Comparison of ENCODE assay signal across 15 cellular contexts in genomic region chr3:132538072-132538471, GRCh38. TPM values are rescaled to one million over a fixed set of nuclear protein-coding genes. Genes with fewer than 3 reads are reported as not detected.
DNase-seq lines count a peak whose midpoint lies in the region; ATAC-seq and TF ChIP-seq lines count a peak whose summit lies in the region.
"Had no signal": no experiment of that assay in that cellular context is flagged by ENCODE, and none has a peak within 500 bp of the region (broad histone marks: within the 10 kb centered on the region; RNA-seq: fewer than 3 reads in every experiment).

No MANE protein-coding gene starts in this region.

- no peak overlapping the region for H2AFZ ChIP-seq in hepatocyte

- H3K4me3 ChIP-seq in hepatocyte (no peak overlapping the region), prostate gland (no peak overlapping the region), BE2C (ENCODE audit: low read depth, low read length) (no peak overlapping the region)
- H3K4me3 ChIP-seq: A549, BLaER1 had no signal

- H3K27me3 Mint-ChIP-seq in stimulated activated naive CD8-positive, alpha-beta T cell treated with anti-CD3 and anti-CD28 coated beads, Interleukin-15, Interleukin-2, amounts not matched to agents 100 ng/mL and 50 ng/mL, for 24 hours = no peaks in the 10 kb centered on the region
- H3K27me3 Mint-ChIP-seq: CD8-positive, alpha-beta memory T cell had no signal

- H3K9me2 ChIP-seq in hepatocyte (replicated peaks; ENCODE audit: insufficient read depth) = no peaks in the 10 kb centered on the region

- H3K4me2 ChIP-seq in hepatocyte = peak overlapping the region; percentile 10
- H3K4me2 ChIP-seq: A549, BLaER1 had no signal

- H3K4me1 ChIP-seq in hepatocyte (ENCODE audit: insufficient read depth) = peaks cover 10% of the 10 kb centered on the region
- peaks cover 8% of the 10 kb centered on the region for H3K4me1 ChIP-seq in prostate gland (replicated peaks)
- H3K4me1 ChIP-seq in BE2C = no peaks in the 10 kb centered on the region
- H3K4me1 ChIP-seq: BLaER1 had no signal

- TF ChIP-seq CTCF in hepatocyte (IDR thresholded peaks at IDR 0.05; ENCODE audit: poor library complexity) (no peak), prostate gland (IDR thresholded peaks at IDR 0.05) (no peak), BE2C (IDR thresholded peaks at IDR 0.05; ENCODE audit: low read depth, low read length) (no peak)

- no peak for DNase-seq in stimulated activated naive CD8-positive, alpha-beta T cell treated with anti-CD3 and anti-CD28 coated beads, Interleukin-15, Interleukin-2, amounts not matched to agents 100 U/mL and 50 U/mL, for 24 hours
- DNase-seq in hepatocyte (ENCODE audit: low spot score) (peak; percentile 56), prostate gland (ENCODE audit: low spot score) (peak; percentile 17), AG08396 (ENCODE audit: low spot score) (no peak), BE2C (no peak)
- no peak for DNase-seq in stimulated activated CD4-positive, alpha-beta T cell treated with anti-CD3 and anti-CD28 coated beads, Interleukin-15, amount 100 ng/mL, for 24 hours
- DNase-seq: Caco-2; CD8-positive, alpha-beta memory T cell; HCEC 1CT had no signal

- H3K79me2 ChIP-seq in hepatocyte = no peaks in the 10 kb centered on the region

- H3K36me3 Mint-ChIP-seq in stimulated activated naive CD8-positive, alpha-beta T cell treated with anti-CD3 and anti-CD28 coated beads, Interleukin-15, Interleukin-2, amounts not matched to agents 100 ng/mL and 50 ng/mL, for 24 hours (ENCODE audit: low read depth) = peaks cover 62% of the 10 kb centered on the region

- H3K36me3 ChIP-seq in hepatocyte (replicated peaks; ENCODE audit: insufficient read depth, low read depth) (no peaks in the 10 kb centered on the region), prostate gland (no peaks in the 10 kb centered on the region), BE2C (peaks cover 19% of the 10 kb centered on the region)

- peaks cover 42% of the 10 kb centered on the region for H3K4me1 Mint-ChIP-seq in stimulated activated naive CD8-positive, alpha-beta T cell treated with anti-CD3 and anti-CD28 coated beads, Interleukin-15, Interleukin-2, amounts not matched to agents 100 ng/mL and 50 ng/mL, for 24 hours (ENCODE audit: low read depth)

- WGBS in hepatocyte (ENCODE audit: low lambda C conversion rate, missing lambda C conversion rate) = 53% methylated on average over 5 of the region's 5 CpGs
- WGBS in prostate gland = 27% methylated on average over 5 of the region's 5 CpGs

- TF ChIP-seq POLR2A in prostate gland (IDR thresholded peaks at IDR 0.05) = no peak

- H3K27me3 ChIP-seq in hepatocyte (no peaks in the 10 kb centered on the region), prostate gland (replicated peaks; ENCODE audit: insufficient read depth) (no peaks in the 10 kb centered on the region), BE2C (no peaks in the 10 kb centered on the region)
- H3K27me3 ChIP-seq: BLaER1 had no signal

- H3K27ac ChIP-seq in hepatocyte = peak overlapping the region; percentile 31
- no peak overlapping the region for H3K27ac ChIP-seq in prostate gland
- H3K27ac ChIP-seq: A549, BLaER1, HL-60 had no signal

- peak overlapping the region; percentile 1 for H3K27ac Mint-ChIP-seq in stimulated activated naive CD8-positive, alpha-beta T cell treated with anti-CD3 and anti-CD28 coated beads, Interleukin-15, Interleukin-2, amounts not matched to agents 100 ng/mL and 50 ng/mL, for 24 hours

- ATAC-seq in stimulated activated naive CD8-positive, alpha-beta T cell treated with anti-CD3 and anti-CD28 coated beads, Interleukin-15, Interleukin-2, amounts not matched to agents 100 U/mL and 50 U/mL, for 24 hours = no peak

- no peaks in the 10 kb centered on the region for H3K9me3 Mint-ChIP-seq in stimulated activated naive CD8-positive, alpha-beta T cell treated with anti-CD3 and anti-CD28 coated beads, Interleukin-15, Interleukin-2, amounts not matched to agents 100 ng/mL and 50 ng/mL, for 24 hours
- H3K9me3 Mint-ChIP-seq: CD8-positive, alpha-beta memory T cell had no signal

- intact Hi-C loops in prostate gland (cut with DNase I) = no loop called here

- no peaks in the 10 kb centered on the region for H4K20me1 ChIP-seq in hepatocyte (ENCODE audit: insufficient read depth, poor library complexity, severe bottlenecking)
- H4K20me1 ChIP-seq: BLaER1 had no signal

- H3K9me3 ChIP-seq in hepatocyte (ENCODE audit: low read depth) = no peaks in the 10 kb centered on the region
- no peaks in the 10 kb centered on the region for H3K9me3 ChIP-seq in prostate gland
- no peaks in the 10 kb centered on the region for H3K9me3 ChIP-seq in BE2C
- H3K9me3 ChIP-seq: A549, BLaER1, Caco-2 had no signal

- no peak overlapping the region for H3K4me3 Mint-ChIP-seq in stimulated activated naive CD8-positive, alpha-beta T cell treated with anti-CD3 and anti-CD28 coated beads, Interleukin-15, Interleukin-2, amounts not matched to agents 100 ng/mL and 50 ng/mL, for 24 hours
- H3K4me3 Mint-ChIP-seq: CD8-positive, alpha-beta memory T cell had no signal

RNA-seq across cellular contexts. Expression of gene ACKR4, which starts 59.0 kb away (rescaled TPM):
- 1.8 and 2.0 TPM in 2 replicates for total RNA-seq in hepatocyte
- polyA plus RNA-seq in hepatocyte = 0.15 and 1.2 TPM in 2 replicates
- under 1 TPM in 1 of 2 donors, not detected in 1; 0.09 TPM for total RNA-seq in prostate gland
- not detected for polyA plus RNA-seq in BE2C (2012; ENCODE audit: insufficient read depth, insufficient read length, low read depth)
- total RNA-seq: Caco-2; CD8-positive, alpha-beta memory T cell; Daoy; H4 had no signal
- polyA plus RNA-seq: CD8-positive, alpha-beta memory T cell had no signal

Comparison
In these comparisons a context has a peak if more than half of its experiments do, and no peak if none do; other contexts are left out.
1. DNase-seq: peak in hepatocyte (single experiment) and prostate gland (single experiment); none in stimulated activated naive CD8-positive, alpha-beta T cell treated with anti-CD3 and anti-CD28 coated beads, Interleukin-15, Interleukin-2, amounts not matched to agents 100 U/mL and 50 U/mL, for 24 hours (single experiment), AG08396 (single experiment), BE2C (single experiment) and stimulated activated CD4-positive, alpha-beta T cell treated with anti-CD3 and anti-CD28 coated beads, Interleukin-15, amount 100 ng/mL, for 24 hours (single experiment).